Comparison of ENCODE assay signal across 1 cellular context in genomic region chr10:32346551-32347362, GRCh38.
TF ChIP-seq lines count a peak whose summit lies in the region.

Gene EPC1 (minus strand): TSS chr10:32347158. CDS start chr10:32346915, 243 bp downstream.

TF ChIP-seq in HepG2, 621 proteins besides CTCF, POLR2A, EP300 and RAD21 (continued from another document and continues in another):
- peak; percentile 39; the same call in 1 of the 2 replicates for TF ChIP-seq PLSCR1 (CRISPR knock-in tag; IDR thresholded peaks at IDR 0.05; ENCODE audit: borderline replicate concordance)
- TF ChIP-seq HIVEP1 (CRISPR knock-in tag; IDR thresholded peaks at IDR 0.05): peak; percentile 14; the same call in 1 of the 2 replicates
- TF ChIP-seq KAT8 (CRISPR knock-in tag; IDR thresholded peaks at IDR 0.05): peak; percentile 86
- peak; percentile 73 for TF ChIP-seq KMT2B (CRISPR knock-in tag; IDR thresholded peaks at IDR 0.05)
- TF ChIP-seq HNRNPLL (IDR thresholded peaks at IDR 0.05; ENCODE audit: low read depth, low read length, poor library complexity, severe bottlenecking): peak; percentile 76
- peak; percentile 82 for TF ChIP-seq ZBTB2 (CRISPR knock-in tag; IDR thresholded peaks at IDR 0.05; ENCODE audit: low read depth)
- TF ChIP-seq SALL1 (CRISPR knock-in tag; IDR thresholded peaks at IDR 0.05): peak; percentile 65
- no peak for TF ChIP-seq ZNF432 (CRISPR knock-in tag; IDR thresholded peaks at IDR 0.05; ENCODE audit: borderline replicate concordance)
- TF ChIP-seq KLF16 (CRISPR knock-in tag; IDR thresholded peaks at IDR 0.05): peak in 1 of 2 experiments; percentile 17; a peak in 1 of 4 replicates
- peak; percentile 37; the same call in 1 of the 2 replicates for TF ChIP-seq ZFX (CRISPR knock-in tag; IDR thresholded peaks at IDR 0.05; ENCODE audit: low read depth)
- TF ChIP-seq ZNF615 (CRISPR knock-in tag; IDR thresholded peaks at IDR 0.05; ENCODE audit: borderline replicate concordance): peak; percentile 12; the same call in 1 of the 2 replicates
- TF ChIP-seq SP2 (CRISPR knock-in tag; IDR thresholded peaks at IDR 0.05): 0 out of 2 replicates have a peak, but pooled peaks have one; percentile 24
- TF ChIP-seq RNF219 (CRISPR knock-in tag; IDR thresholded peaks at IDR 0.05): 0 out of 2 replicates have a peak, but pooled peaks have one; percentile 0
- no peak for TF ChIP-seq ZNF567 (CRISPR knock-in tag; IDR thresholded peaks at IDR 0.05; ENCODE audit: borderline replicate concordance)
- TF ChIP-seq CHCHD3 (CRISPR knock-in tag; IDR thresholded peaks at IDR 0.05): 0 out of 2 replicates have a peak, but pooled peaks have one; percentile 25
- no peak for TF ChIP-seq ZNF646 (CRISPR knock-in tag; IDR thresholded peaks at IDR 0.05)
- 0 out of 2 replicates have a peak, but pooled peaks have one; percentile 38 for TF ChIP-seq ZNF878 (CRISPR knock-in tag; IDR thresholded peaks at IDR 0.05)
- peak; percentile 96 for TF ChIP-seq POLR2G (IDR thresholded peaks at IDR 0.05; ENCODE audit: low read depth, low read length)
- TF ChIP-seq ZNF724P (CRISPR knock-in tag; IDR thresholded peaks at IDR 0.05; ENCODE audit: borderline replicate concordance): peak; percentile 67; the same call in 1 of the 2 replicates
- no peak for TF ChIP-seq ZSCAN12 (CRISPR knock-in tag; IDR thresholded peaks at IDR 0.05)
- TF ChIP-seq RAD51 (IDR thresholded peaks at IDR 0.05; ENCODE audit: borderline replicate concordance): no peak
- no peak for TF ChIP-seq ZNF644 (CRISPR knock-in tag; IDR thresholded peaks at IDR 0.05; ENCODE audit: low read depth)
- TF ChIP-seq SRSF1 (optimal IDR thresholded peaks at IDR 0.05; ENCODE audit: low read depth, low read length): peak; percentile 82
- peak; percentile 54 for TF ChIP-seq SP4 (CRISPR knock-in tag; IDR thresholded peaks at IDR 0.05)
- 0 out of 2 replicates have a peak, but pooled peaks have one; percentile 24 for TF ChIP-seq KDM3A (CRISPR knock-in tag; IDR thresholded peaks at IDR 0.05; ENCODE audit: low read depth)
- TF ChIP-seq MZF1 (CRISPR knock-in tag; IDR thresholded peaks at IDR 0.05; ENCODE audit: borderline replicate concordance): no peak
- no peak for TF ChIP-seq CENPX (CRISPR knock-in tag; IDR thresholded peaks at IDR 0.05)
- TF ChIP-seq ZNF7 (CRISPR knock-in tag; IDR thresholded peaks at IDR 0.05): no peak
- peak; percentile 11; the same call in 1 of the 2 replicates for TF ChIP-seq ZNF790 (CRISPR knock-in tag; IDR thresholded peaks at IDR 0.05; ENCODE audit: borderline replicate concordance)
- peak; percentile 72 for TF ChIP-seq ZNF605 (CRISPR knock-in tag; IDR thresholded peaks at IDR 0.05)
- TF ChIP-seq MAX (IDR thresholded peaks at IDR 0.05): peak; percentile 93
- TF ChIP-seq ARHGAP35 (CRISPR knock-in tag; IDR thresholded peaks at IDR 0.05; ENCODE audit: borderline replicate concordance): 0 out of 2 replicates have a peak, but pooled peaks have one; percentile 70
- TF ChIP-seq WIZ (CRISPR knock-in tag; IDR thresholded peaks at IDR 0.05): peak; percentile 69; the same call in 1 of the 2 replicates
- no peak for TF ChIP-seq ZNF234 (CRISPR knock-in tag; conservative IDR thresholded peaks at IDR 0.05)
- 0 out of 2 replicates have a peak, but pooled peaks have one; percentile 64 for TF ChIP-seq THAP7 (CRISPR knock-in tag; IDR thresholded peaks at IDR 0.05)
- peak; percentile 51; the same call in 1 of the 2 replicates for TF ChIP-seq SRY (CRISPR knock-in tag; IDR thresholded peaks at IDR 0.05)
- peak; percentile 56; the same call in 1 of the 2 replicates for TF ChIP-seq ELF3 (CRISPR knock-in tag; IDR thresholded peaks at IDR 0.05)
- TF ChIP-seq GATAD2A (CRISPR knock-in tag; IDR thresholded peaks at IDR 0.05): 0 out of 2 replicates have a peak, but pooled peaks have one; percentile 39
- no peak for TF ChIP-seq ARNT2 (CRISPR knock-in tag; IDR thresholded peaks at IDR 0.05; ENCODE audit: low read depth)
- TF ChIP-seq MYC (CRISPR knock-in tag; IDR thresholded peaks at IDR 0.05; ENCODE audit: borderline replicate concordance): peak; percentile 46; the same call in 1 of the 2 replicates
- peak; percentile 82; the same call in 1 of the 2 replicates for TF ChIP-seq PCBP1 (IDR thresholded peaks at IDR 0.05; ENCODE audit: borderline replicate concordance, low read depth, low read length)
- 0 out of 2 replicates have a peak, but pooled peaks have one; percentile 3 for TF ChIP-seq ZFP82 (CRISPR knock-in tag; IDR thresholded peaks at IDR 0.05; ENCODE audit: borderline replicate concordance)
- TF ChIP-seq ZNF451 (CRISPR knock-in tag; IDR thresholded peaks at IDR 0.05): no peak
- TF ChIP-seq REPIN1 (CRISPR knock-in tag; IDR thresholded peaks at IDR 0.05; ENCODE audit: borderline replicate concordance, low read depth): peak; percentile 34; the same call in 1 of the 2 replicates
- peak; percentile 63; the same call in 1 of the 2 replicates for TF ChIP-seq ZFP90 (CRISPR knock-in tag; IDR thresholded peaks at IDR 0.05; ENCODE audit: borderline replicate concordance)
- no peak for TF ChIP-seq U2AF1 (optimal IDR thresholded peaks at IDR 0.05; ENCODE audit: low read depth, low read length)
- TF ChIP-seq ZNF160 (CRISPR knock-in tag; IDR thresholded peaks at IDR 0.05): no peak
- TF ChIP-seq ZKSCAN5 (CRISPR knock-in tag; IDR thresholded peaks at IDR 0.05): no peak
- TF ChIP-seq ARID5B (CRISPR knock-in tag; IDR thresholded peaks at IDR 0.05): 0 out of 2 replicates have a peak, but pooled peaks have one; percentile 1
- peak; percentile 8; the same call in 1 of the 2 replicates for TF ChIP-seq SPEN (CRISPR knock-in tag; IDR thresholded peaks at IDR 0.05; ENCODE audit: low read depth)
- TF ChIP-seq ZNF709 (CRISPR knock-in tag; IDR thresholded peaks at IDR 0.05): peak; percentile 14
- TF ChIP-seq KAT7 (CRISPR knock-in tag; IDR thresholded peaks at IDR 0.05; ENCODE audit: borderline replicate concordance): peak; percentile 81; the same call in 1 of the 2 replicates
